ENCODE assay signal across 19 cellular contexts in genomic region chr14:102015771-102016170, GRCh38. TPM values are rescaled to one million over a fixed set of nuclear protein-coding genes. Genes with fewer than 3 reads are reported as not detected.
DNase-seq lines count a peak whose midpoint lies in the region; ATAC-seq and TF ChIP-seq lines count a peak whose summit lies in the region.
"Had no signal": no experiment of that assay in that cellular context is flagged by ENCODE, and none has a peak within 500 bp of the region (broad histone marks: within the 10 kb centered on the region; RNA-seq: fewer than 3 reads in every experiment).

No MANE protein-coding gene starts in this region.

- H3K4me1 Mint-ChIP-seq in activated naive CD4-positive, alpha-beta T cell treated with anti-CD3 and anti-CD28 coated beads, Interleukin-2, amount 50 U/mL, for 24 hours = peaks cover 13% of the 10 kb centered on the region
- peaks cover 23% of the 10 kb centered on the region for H3K4me1 Mint-ChIP-seq in stimulated activated naive CD8-positive, alpha-beta T cell treated with anti-CD3 and anti-CD28 coated beads, Interleukin-15, Interleukin-2, amounts not matched to agents 100 ng/mL and 50 ng/mL, for 24 hours (ENCODE audit: low read depth)
- H3K4me1 Mint-ChIP-seq in progenitor cell of endocrine pancreas (ENCODE audit: low read depth) = no peaks in the 10 kb centered on the region
- H3K4me1 Mint-ChIP-seq: B cell had no signal

- H3K27ac ChIP-seq in neuronal stem cell (replicated peaks; ENCODE audit: low read length) = no peak overlapping the region
- no peak overlapping the region for H3K27ac ChIP-seq in WERI-Rb-1
- H3K27ac ChIP-seq: 22Rv1, BLaER1, C4-2B, GM23248 had no signal

- WGBS in neuronal stem cell (ENCODE audit: extremely low coverage in 2 of 2, insufficient read length in 2 of 2, insufficient replicate concordance in 1 of 2), 2 donors = no CpG with 5 or more reads among the region's 19 CpGs

- H3K27me3 ChIP-seq in neuronal stem cell (ENCODE audit: control insufficient read depth in 3 of 3, insufficient read depth in 3 of 3, low read depth in 1 of 3, low read length in 3 of 3) (no peaks in the 10 kb centered on the region), WERI-Rb-1 (ENCODE audit: insufficient read depth, low read depth, severe bottlenecking) (no peaks in the 10 kb centered on the region)
- H3K27me3 ChIP-seq: BLaER1 had no signal

- no peaks in the 10 kb centered on the region for H3K9me3 Mint-ChIP-seq in activated naive CD4-positive, alpha-beta T cell treated with anti-CD3 and anti-CD28 coated beads, Interleukin-2, amount 50 U/mL, for 24 hours
- H3K9me3 Mint-ChIP-seq in stimulated activated naive CD8-positive, alpha-beta T cell treated with anti-CD3 and anti-CD28 coated beads, Interleukin-15, Interleukin-2, amounts not matched to agents 100 ng/mL and 50 ng/mL, for 24 hours = no peaks in the 10 kb centered on the region
- H3K9me3 Mint-ChIP-seq in progenitor cell of endocrine pancreas (ENCODE audit: low read depth) = no peaks in the 10 kb centered on the region
- H3K9me3 Mint-ChIP-seq: CD4-positive, CD25-positive, alpha-beta regulatory T cell; CD8-positive, alpha-beta T cell had no signal

- no peak for DNase-seq in activated naive CD4-positive, alpha-beta T cell treated with Interleukin-2 at 50 U/mL for 16 hours
- DNase-seq in stimulated activated naive CD8-positive, alpha-beta T cell treated with anti-CD3 and anti-CD28 coated beads, Interleukin-15, Interleukin-2, amounts not matched to agents 100 U/mL and 50 U/mL, for 24 hours = no peak
- DNase-seq in neuronal stem cell (ENCODE audit: low spot score) (no peak), progenitor cell of endocrine pancreas (ENCODE audit: low spot score, unreplicated experiment) (no peak), NCI-H69 (lab: John Stamatoyannopoulos, UW) (no peak), WERI-Rb-1 (no peak)
- DNase-seq: Caco-2; CD4-positive, CD25-positive, alpha-beta regulatory T cell; CD8-positive, alpha-beta T cell; DMS153; DND-41; H7 had no signal

- peaks cover 18% of the 10 kb centered on the region for H3K36me3 Mint-ChIP-seq in activated naive CD4-positive, alpha-beta T cell treated with anti-CD3 and anti-CD28 coated beads, Interleukin-2, amount 50 U/mL, for 24 hours
- peaks cover 95% of the 10 kb centered on the region for H3K36me3 Mint-ChIP-seq in stimulated activated naive CD8-positive, alpha-beta T cell treated with anti-CD3 and anti-CD28 coated beads, Interleukin-15, Interleukin-2, amounts not matched to agents 100 ng/mL and 50 ng/mL, for 24 hours (ENCODE audit: low read depth)
- peaks cover 55% of the 10 kb centered on the region for H3K36me3 Mint-ChIP-seq in progenitor cell of endocrine pancreas (ENCODE audit: insufficient read depth)

- no peak overlapping the region for H3K4me2 ChIP-seq in neuronal stem cell (ENCODE audit: insufficient read depth, low read length, poor library complexity, severe bottlenecking)
- H3K4me2 ChIP-seq: BLaER1 had no signal

- H3K9me3 ChIP-seq in neuronal stem cell (replicated peaks in 1 of 2; ENCODE audit: control insufficient read depth in 2 of 2, insufficient read depth in 1 of 2, low read depth in 1 of 2, low read length in 2 of 2) (no peaks in the 10 kb centered on the region), WERI-Rb-1 (ENCODE audit: severe bottlenecking) (no peaks in the 10 kb centered on the region)
- H3K9me3 ChIP-seq: BLaER1, Caco-2 had no signal

- no peak overlapping the region for H3K4me3 Mint-ChIP-seq in activated naive CD4-positive, alpha-beta T cell treated with anti-CD3 and anti-CD28 coated beads, Interleukin-2, amount 50 U/mL, for 24 hours
- H3K4me3 Mint-ChIP-seq in stimulated activated naive CD8-positive, alpha-beta T cell treated with anti-CD3 and anti-CD28 coated beads, Interleukin-15, Interleukin-2, amounts not matched to agents 100 ng/mL and 50 ng/mL, for 24 hours = no peak overlapping the region
- H3K4me3 Mint-ChIP-seq in progenitor cell of endocrine pancreas (ENCODE audit: low read depth) = no peak overlapping the region
- H3K4me3 Mint-ChIP-seq: B cell; CD4-positive, CD25-positive, alpha-beta regulatory T cell; CD8-positive, alpha-beta T cell had no signal

- H2BK5ac ChIP-seq in neuronal stem cell (ENCODE audit: low read length) = no peak overlapping the region

- ATAC-seq in stimulated activated naive CD8-positive, alpha-beta T cell treated with anti-CD3 and anti-CD28 coated beads, Interleukin-15, Interleukin-2, amounts not matched to agents 100 U/mL and 50 U/mL, for 24 hours = no peak
- ATAC-seq: CD8-positive, alpha-beta T cell had no signal

- H3K27ac Mint-ChIP-seq in activated naive CD4-positive, alpha-beta T cell treated with anti-CD3 and anti-CD28 coated beads, Interleukin-2, amount 50 U/mL, for 24 hours = peak overlapping the region; percentile 52
- peak overlapping the region; percentile 2 for H3K27ac Mint-ChIP-seq in stimulated activated naive CD8-positive, alpha-beta T cell treated with anti-CD3 and anti-CD28 coated beads, Interleukin-15, Interleukin-2, amounts not matched to agents 100 ng/mL and 50 ng/mL, for 24 hours
- H3K27ac Mint-ChIP-seq in progenitor cell of endocrine pancreas = peak overlapping the region; percentile 38
- H3K27ac Mint-ChIP-seq: B cell; CD8-positive, alpha-beta T cell had no signal

- H2BK12ac ChIP-seq in neuronal stem cell (ENCODE audit: low read length) = no peak overlapping the region

- no peaks in the 10 kb centered on the region for H3K79me1 ChIP-seq in neuronal stem cell (ENCODE audit: low read depth, low read length)

- no peak overlapping the region for H2BK15ac ChIP-seq in neuronal stem cell (ENCODE audit: low read length)

- H3K27me3 Mint-ChIP-seq in activated naive CD4-positive, alpha-beta T cell treated with anti-CD3 and anti-CD28 coated beads, Interleukin-2, amount 50 U/mL, for 24 hours = no peaks in the 10 kb centered on the region
- no peaks in the 10 kb centered on the region for H3K27me3 Mint-ChIP-seq in stimulated activated naive CD8-positive, alpha-beta T cell treated with anti-CD3 and anti-CD28 coated beads, Interleukin-15, Interleukin-2, amounts not matched to agents 100 ng/mL and 50 ng/mL, for 24 hours
- H3K27me3 Mint-ChIP-seq in progenitor cell of endocrine pancreas = no peaks in the 10 kb centered on the region
- H3K27me3 Mint-ChIP-seq: B cell; CD4-positive, CD25-positive, alpha-beta regulatory T cell had no signal

- no peak overlapping the region for H3K4ac ChIP-seq in neuronal stem cell (ENCODE audit: low read length)

- H3K4me3 ChIP-seq in neuronal stem cell (ENCODE audit: low read length in 2 of 2) (peak overlapping the region in 1 of 2 donors; percentile 7), WERI-Rb-1 (ENCODE audit: low read depth, low read length) (no peak overlapping the region)
- H3K4me3 ChIP-seq: BLaER1, GM23248 had no signal

- H3K36me3 ChIP-seq in neuronal stem cell (replicated peaks in 1 of 2; ENCODE audit: control insufficient read depth in 2 of 2, insufficient read depth in 2 of 2, low read length in 2 of 2) = peaks cover 83 to 98% of the 10 kb centered on the region in 2 donors
- H3K36me3 ChIP-seq in WERI-Rb-1 = peaks cover 90% of the 10 kb centered on the region

- H2AFZ ChIP-seq in neuronal stem cell (ENCODE audit: low read length) = no peak overlapping the region
- H2AFZ ChIP-seq: GM23248 had no signal

- H3K14ac ChIP-seq in neuronal stem cell (ENCODE audit: low read length) = no peak overlapping the region

- H2BK120ac ChIP-seq in neuronal stem cell (ENCODE audit: low read depth, low read length) = no peak overlapping the region

- no peaks in the 10 kb centered on the region for H3K4me1 ChIP-seq in neuronal stem cell (ENCODE audit: control insufficient read depth in 2 of 2, insufficient read depth in 1 of 2, low read depth in 1 of 2, low read length in 2 of 2)
- H3K4me1 ChIP-seq: Caco-2 had no signal

- H4K8ac ChIP-seq in neuronal stem cell (ENCODE audit: low read depth, low read length) = peak overlapping the region; percentile 90

- peak overlapping the region; percentile 89 for H3K23ac ChIP-seq in neuronal stem cell (ENCODE audit: low read depth, low read length, poor library complexity)

- H4K91ac ChIP-seq in neuronal stem cell (ENCODE audit: low read depth, low read length, poor library complexity) = no peak overlapping the region

- H3K18ac ChIP-seq in neuronal stem cell (ENCODE audit: low read length) = no peak overlapping the region

- TF ChIP-seq CTCF in progenitor cell of endocrine pancreas (IDR thresholded peaks at IDR 0.05; ENCODE audit: unreplicated experiment) (no peak), WERI-Rb-1 (IDR thresholded peaks at IDR 0.05; ENCODE audit: low read depth, low read length) (no peak)

- no peak overlapping the region for H2AK5ac ChIP-seq in neuronal stem cell (ENCODE audit: low read depth, low read length)

- H3K9ac ChIP-seq in neuronal stem cell (ENCODE audit: low read depth, low read length, poor library complexity) = peak overlapping the region; percentile 27
- H3K9ac ChIP-seq: BLaER1, GM23248 had no signal

RNA-seq across cellular contexts. Expression of gene DYNC1H1, which starts 51.4 kb away (rescaled TPM):
- polyA plus RNA-seq in neuronal stem cell (2013, experiment 1 of 2) = 54.3 TPM
- polyA plus RNA-seq in neuronal stem cell (2013, experiment 2 of 2) = 50.1 TPM
- total RNA-seq in progenitor cell of endocrine pancreas = 501 and 519 TPM in 2 replicates

Comparison
In these comparisons a context has a peak if more than half of its experiments do, and no peak if none do; other contexts are left out.
1. H3K27ac Mint-ChIP-seq: peak in every context shown above with its lines; median percentile 52 in activated naive CD4-positive, alpha-beta T cell treated with anti-CD3 and anti-CD28 coated beads, Interleukin-2, amount 50 U/mL, for 24 hours; 38 in progenitor cell of endocrine pancreas; 2 in stimulated activated naive CD8-positive, alpha-beta T cell treated with anti-CD3 and anti-CD28 coated beads, Interleukin-15, Interleukin-2, amounts not matched to agents 100 ng/mL and 50 ng/mL, for 24 hours.